8 cellular contexts compared by ENCODE assay signal in genomic region chr13:111152836-111153235, GRCh38. TPM values are rescaled to one million over a fixed set of nuclear protein-coding genes. Genes with fewer than 3 reads are reported as not detected.
DNase-seq lines count a peak whose midpoint lies in the region; ATAC-seq and TF ChIP-seq lines count a peak whose summit lies in the region.

No MANE protein-coding gene starts in this region.

- no peaks in the 10 kb centered on the region for H3K9me3 Mint-ChIP-seq in CD8-positive, alpha-beta T cell

- POLR2A ChIA-PET in CD8-positive, alpha-beta T cell (lab: Charles Lee), result interaction anchor here (0.6 to 1.4 kb wide), 3 partner anchors 9 to 37 kb away, joined by 3 to 4 read pairs (median 3); no protein-coding TSS in a partner anchor

- H3K4me1 Mint-ChIP-seq in CD8-positive, alpha-beta T cell (ENCODE audit: low read depth), result peaks cover 34% of the 10 kb centered on the region

- peak overlapping the region; percentile 94 for H3K27ac Mint-ChIP-seq in CD8-positive, alpha-beta T cell

- no peaks in the 10 kb centered on the region for H3K27me3 ChIP-seq in CD8-positive, alpha-beta T cell (ENCODE audit: insufficient read depth, low read length)
- H3K27me3 ChIP-seq in MG63, result no peaks in the 10 kb centered on the region
- H3K27me3 ChIP-seq in muscle layer of duodenum (ENCODE audit: low read depth, low read length), result no peaks in the 10 kb centered on the region

- intact Hi-C loops in CD8-positive, alpha-beta T cell (cut with DNase I, micrococcal nuclease), result loop anchor here (1.0 to 10.0 kb wide), 11 partner anchors 27 to 448 kb away; partner anchors contain the start of genes ANKRD10 (in 2 of the 2) and CARS2 (in 1 of the 2)

- no peak for DNase-seq in CD8-positive, alpha-beta T cell
- no peak for DNase-seq in MG63
- DNase-seq in choroid plexus epithelial cell (ENCODE audit: low read depth), result peak; percentile 29
- DNase-seq in islet precursor cell, result no peak
- DNase-seq in GDM1 (lab: John Stamatoyannopoulos, UW), result no peak

- no peaks in the 10 kb centered on the region for H3K36me3 ChIP-seq in CD8-positive, alpha-beta T cell (ENCODE audit: insufficient read depth, low read length)
- H3K36me3 ChIP-seq in MG63 (peaks cover 8% of the 10 kb centered on the region), muscle layer of duodenum (ENCODE audit: control insufficient read depth in 1 of 2, insufficient read depth in 2 of 2, low read length in 2 of 2) (peaks cover 0 to 7% of the 10 kb centered on the region in 2 donors)

- TF ChIP-seq CTCF in CD8-positive, alpha-beta T cell (IDR thresholded peaks at IDR 0.05), result no peak
- no peak for TF ChIP-seq CTCF in choroid plexus epithelial cell (conservative IDR thresholded peaks at IDR 0.05; ENCODE audit: low read depth, low read length)

- H3K4me3 ChIP-seq in CD8-positive, alpha-beta T cell (ENCODE audit: low read depth, low read length), result peak overlapping the region; percentile 96
- H3K4me3 ChIP-seq in MG63 (peak overlapping the region; percentile 81), choroid plexus epithelial cell (ENCODE audit: low read depth, low read length) (peak overlapping the region; percentile 90), muscle layer of duodenum (ENCODE audit: low read depth in 1 of 2, low read length in 2 of 2) (peak overlapping the region; percentile 83 to 85)

- ATAC-seq in CD8-positive, alpha-beta T cell, result no peak
- ATAC-seq in HG02840 (IDR thresholded peaks at IDR 0.05; ENCODE audit: low FRiP score, unreplicated experiment), result no peak
- ATAC-seq in GM21526 (IDR thresholded peaks at IDR 0.05; ENCODE audit: low FRiP score, unreplicated experiment), result no peak

- no peaks in the 10 kb centered on the region for H3K27me3 Mint-ChIP-seq in CD8-positive, alpha-beta T cell (ENCODE audit: low read depth)

- H3K4me3 Mint-ChIP-seq in CD8-positive, alpha-beta T cell, result peak overlapping the region; percentile 96

- peaks cover 20% of the 10 kb centered on the region for H3K4me1 ChIP-seq in CD8-positive, alpha-beta T cell (ENCODE audit: insufficient read depth, low read length)
- peaks cover 12 to 25% of the 10 kb centered on the region in 2 donors for H3K4me1 ChIP-seq in muscle layer of duodenum (ENCODE audit: control insufficient read depth in 1 of 2, insufficient read depth in 2 of 2, low read length in 2 of 2)

- CTCF ChIA-PET in CD8-positive, alpha-beta T cell (lab: Charles Lee), result interaction anchor here (0.7 to 1.6 kb wide), 3 partner anchors 9 to 112 kb away, joined by 3 read pairs; no protein-coding TSS in a partner anchor

- H3K36me3 Mint-ChIP-seq in CD8-positive, alpha-beta T cell, result peaks cover 13% of the 10 kb centered on the region

- no peaks in the 10 kb centered on the region for H3K9me3 ChIP-seq in CD8-positive, alpha-beta T cell (ENCODE audit: low read length)
- H3K9me3 ChIP-seq in MG63 (no peaks in the 10 kb centered on the region), muscle layer of duodenum (ENCODE audit: control insufficient read depth in 1 of 2, low read length in 2 of 2) (no peaks in the 10 kb centered on the region)

- peak overlapping the region; percentile 75 for H3K27ac ChIP-seq in CD8-positive, alpha-beta T cell (ENCODE audit: low read depth, low read length)
- peak overlapping the region; percentile 94 for H3K27ac ChIP-seq in muscle layer of duodenum (ENCODE audit: low read length)

RNA-seq across cellular contexts. Expression of gene ARHGEF7, which starts 37.7 kb away (rescaled TPM):
- 100 to 1,000 TPM; 163 to 178 TPM for total RNA-seq in CD8-positive, alpha-beta T cell
- total RNA-seq in MG63 (2014; rRNA removed; shearing (Covaris generic); ENCODE audit: low replicate concordance), result 9.7 and 11.4 TPM in 2 replicates

Comparison
In these comparisons a context has a peak if more than half of its experiments do, and no peak if none do; other contexts are left out.
1. RNA of gene ARHGEF7, which starts 37.7 kb away (total RNA-seq): 163 to 178 TPM in CD8-positive, alpha-beta T cell; 9.7 to 11.4 TPM in MG63; every median in the first group is over 10 times any median in the second.
2. Peak in every context shown above with its lines, with median percentiles within 50 percentile points of each other: H3K4me3 ChIP-seq.